Comparison of ENCODE assay signal across 23 cellular contexts in the genomic region with DNA sequence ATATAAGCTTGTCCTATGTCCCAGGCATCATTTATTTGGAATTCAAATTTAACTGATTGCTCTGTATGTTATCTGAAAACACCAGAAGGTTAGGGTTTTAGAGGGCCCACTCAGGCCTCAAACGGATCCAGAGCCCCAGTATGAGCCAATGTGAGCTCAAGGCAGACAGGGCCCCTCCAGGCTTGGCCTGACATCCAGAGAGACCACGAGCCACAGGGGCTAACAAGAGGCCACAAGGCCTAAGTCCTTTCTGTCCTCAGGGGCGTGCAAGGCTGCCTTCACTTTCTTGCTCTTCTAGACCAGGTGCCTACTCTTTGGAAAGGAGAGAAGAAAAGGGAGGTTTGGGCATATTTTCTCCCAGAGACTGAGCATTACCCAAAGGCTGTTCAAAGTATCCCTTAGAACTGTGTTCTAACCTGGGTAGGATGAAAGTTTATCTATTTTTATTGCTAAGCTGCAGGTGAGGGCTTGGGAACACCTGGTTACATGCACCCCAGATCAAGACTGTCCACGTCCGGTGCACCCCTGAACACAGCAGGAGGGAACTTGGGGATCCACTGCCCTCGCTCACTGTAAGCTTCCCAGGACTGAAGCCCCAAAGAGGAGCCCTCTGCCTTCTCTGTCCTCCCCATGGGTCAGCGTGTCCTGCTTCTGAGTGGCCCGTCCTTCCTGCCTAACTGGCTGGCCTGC. TPM values are rescaled to one million over a fixed set of nuclear protein-coding genes. Genes with fewer than 3 reads are reported as not detected.
A peak's percentile ranks its signal among the peaks of the same experiment; 100 is the strongest.
DNase-seq lines count a peak whose midpoint lies in the region; ATAC-seq and TF ChIP-seq lines count a peak whose summit lies in the region.
"Had no signal": no experiment of that assay in that cellular context is flagged by ENCODE, and none has a peak within 500 bp of the region (broad histone marks: within the 10 kb centered on the region; RNA-seq: fewer than 3 reads in every experiment).

No MANE protein-coding gene starts in this region.

- no peaks in the 10 kb centered on the region for H3K9me3 Mint-ChIP-seq in neural progenitor cell
- H3K9me3 Mint-ChIP-seq: activated T-helper 2 cell treated with anti-CD3 and anti-CD28 coated beads, Interferon-gamma antibody, Interleukin-2, Interleukin-4, amounts not matched to agents 10 μg/mL and 5 μg/mL and 100 μg/mL, durations not matched to agents 14 hours and 24 hours and 36 hours; naive B cell; stimulated activated naive CD8-positive, alpha-beta T cell treated with anti-CD3 and anti-CD28 coated beads, Interleukin-15, amount 100 ng/mL, for 72 hours had no signal

- H3K27ac ChIP-seq in colonic mucosa (peak overlapping the region; percentile 93), neural progenitor cell (no peak overlapping the region), aorta (ENCODE audit: low read depth in 1 of 2, low read length in 2 of 2) (no peak overlapping the region)
- H3K27ac ChIP-seq: foreskin keratinocyte had no signal

- no peaks in the 10 kb centered on the region for H3K27me3 ChIP-seq in colonic mucosa
- H3K27me3 ChIP-seq in neural progenitor cell = peaks cover 21% of the 10 kb centered on the region
- H3K27me3 ChIP-seq in aorta (ENCODE audit: control insufficient read depth in 1 of 2, insufficient read depth in 2 of 2, low read length in 1 of 2) = no peaks in the 10 kb centered on the region
- H3K27me3 ChIP-seq: adrenal gland; BLaER1 treated with 17β-estradiol and CSF1 and Interleukin-3, amounts not matched to agents 10 nM and 100 nM had no signal

- no peak overlapping the region for H3K27ac Mint-ChIP-seq in neural progenitor cell
- H3K27ac Mint-ChIP-seq: activated T-helper 2 cell treated with anti-CD3 and anti-CD28 coated beads, Interferon-gamma antibody, Interleukin-2, Interleukin-4, amounts not matched to agents 10 μg/mL and 5 μg/mL and 100 μg/mL, durations not matched to agents 14 hours and 24 hours and 36 hours; stimulated activated naive CD8-positive, alpha-beta T cell treated with anti-CD3 and anti-CD28 coated beads, Interleukin-15, amount 100 ng/mL, for 72 hours had no signal

- H3F3A ChIP-seq in neural progenitor cell (ENCODE audit: low read depth) = no peaks in the 10 kb centered on the region

- no peak overlapping the region for H3K4me3 ChIP-seq in colonic mucosa
- H3K4me3 ChIP-seq in neural progenitor cell = no peak overlapping the region
- H3K4me3 ChIP-seq in aorta (ENCODE audit: low read length in 2 of 2) = no peak overlapping the region
- H3K4me3 ChIP-seq: adrenal gland; BLaER1 treated with 17β-estradiol and CSF1 and Interleukin-3, amounts not matched to agents 10 nM and 100 nM; lung; smooth muscle cell had no signal

- peak overlapping the region in 1 of 2 donors; percentile 53 for H3K9ac ChIP-seq in colonic mucosa (ENCODE audit: low read depth in 2 of 2, low read length in 2 of 2)
- H3K9ac ChIP-seq in neural progenitor cell = no peak overlapping the region
- H3K9ac ChIP-seq: BLaER1 treated with 17β-estradiol and CSF1 and Interleukin-3, amounts not matched to agents 10 nM and 100 nM had no signal

- H4K20me1 ChIP-seq in neural progenitor cell (ENCODE audit: low read depth) = no peaks in the 10 kb centered on the region

- no peak overlapping the region for H3K4me2 ChIP-seq in neural progenitor cell
- H3K4me2 ChIP-seq: smooth muscle cell had no signal

- H3K36me3 Mint-ChIP-seq in neural progenitor cell = peaks cover 2% of the 10 kb centered on the region
- H3K36me3 Mint-ChIP-seq: naive B cell had no signal

- H3K4me1 Mint-ChIP-seq in neural progenitor cell = peaks cover 9% of the 10 kb centered on the region

- ATAC-seq in left ventricle myocardium superior = no peak
- ATAC-seq in aorta (ENCODE audit: low FRiP score) = no peak
- ATAC-seq in GM18498 (IDR thresholded peaks at IDR 0.05; ENCODE audit: unreplicated experiment) = no peak
- ATAC-seq: foreskin keratinocyte; stimulated activated naive CD8-positive, alpha-beta T cell treated with anti-CD3 and anti-CD28 coated beads, Interleukin-15, amount 100 ng/mL, for 72 hours had no signal

- H3K4me3 Mint-ChIP-seq in neural progenitor cell = peak overlapping the region; percentile 43
- H3K4me3 Mint-ChIP-seq: stimulated activated naive CD8-positive, alpha-beta T cell treated with anti-CD3 and anti-CD28 coated beads, Interleukin-15, amount 100 ng/mL, for 72 hours had no signal

- H3K79me2 ChIP-seq in neural progenitor cell (ENCODE audit: low read depth) = no peaks in the 10 kb centered on the region

- H3K4me1 ChIP-seq in colonic mucosa (peaks cover 16% of the 10 kb centered on the region), neural progenitor cell (peaks cover 3% of the 10 kb centered on the region), aorta (ENCODE audit: control insufficient read depth in 1 of 2, insufficient read depth in 2 of 2, low read length in 2 of 2) (no peaks in the 10 kb centered on the region)

- H2AFZ ChIP-seq in neural progenitor cell (replicated peaks) = no peak overlapping the region

- peaks cover 3% of the 10 kb centered on the region for H3K27me3 Mint-ChIP-seq in neural progenitor cell (ENCODE audit: insufficient read depth, low read depth)
- H3K27me3 Mint-ChIP-seq: stimulated activated naive CD8-positive, alpha-beta T cell treated with anti-CD3 and anti-CD28 coated beads, Interleukin-15, amount 100 ng/mL, for 72 hours had no signal

- DNase-seq in cardiac septum (ENCODE audit: low spot score) (peak; percentile 27), left ventricle myocardium superior (no peak), colonic mucosa (no peak), neural progenitor cell (ENCODE audit: low spot score) (no peak), aorta (peak; percentile 9 to 49), KG1 (lab: John Stamatoyannopoulos, UW) (no peak), UCSD-AML1 (lab: John Stamatoyannopoulos, UW; ENCODE audit: unreplicated experiment) (no peak)
- DNase-seq: activated CD4-positive, alpha-beta T cell treated with anti-CD3 and anti-CD28 coated beads for 48 hours; adrenal gland; DMS 273 treated with DMSO at 0.1 percent for 48 hours; erythroblast; foreskin keratinocyte; hippocampal formation; naive B cell; NCI-H1417; NCI-H446 treated with DMSO at 0.1 percent for 48 hours; stimulated activated CD4-positive, alpha-beta T cell treated with anti-CD3 and anti-CD28 coated beads, Interleukin-4, amount 100 ng/mL, for 24 hours; stimulated activated naive CD8-positive, alpha-beta T cell treated with anti-CD3 and anti-CD28 coated beads, Interleukin-15, amount 100 ng/mL, for 72 hours had no signal

- intact Hi-C loops in cardiac septum (cut with DNase I) (no loop called here), left ventricle myocardium superior (cut with micrococcal nuclease) (no loop called here), colonic mucosa (cut with DNase I) (no loop called here), aorta (cut with DNase I) (loop anchor here (10.0 kb wide), 1 partner anchor 48 kb away; a partner anchor contains a TSS)

- H3K9me3 ChIP-seq in colonic mucosa = no peaks in the 10 kb centered on the region
- no peaks in the 10 kb centered on the region for H3K9me3 ChIP-seq in neural progenitor cell (ENCODE audit: low read depth)
- H3K9me3 ChIP-seq in aorta (ENCODE audit: control insufficient read depth, low read length) = no peaks in the 10 kb centered on the region
- H3K9me3 ChIP-seq: adrenal gland; BLaER1 treated with 17β-estradiol and CSF1 and Interleukin-3, amounts not matched to agents 10 nM and 100 nM had no signal

- TF ChIP-seq CTCF in colonic mucosa (IDR thresholded peaks at IDR 0.05) (no peak), neural progenitor cell (IDR thresholded peaks at IDR 0.05) (no peak)

- H3K36me3 ChIP-seq in colonic mucosa (no peaks in the 10 kb centered on the region), neural progenitor cell (no peaks in the 10 kb centered on the region), aorta (ENCODE audit: control insufficient read depth in 1 of 2, insufficient read depth in 2 of 2, low read length in 1 of 2) (no peaks in the 10 kb centered on the region)

- 69 to 73% methylated on average over 8 of the region's 8 CpGs for WGBS in aorta, 2 donors

RNA-seq across cellular contexts. Expression of a gene that starts 1.5 kb away (rescaled TPM):
- total RNA-seq in cardiac septum = 39.4 TPM
- total RNA-seq in left ventricle myocardium superior = 32.8 TPM
- 100 to 1,000 TPM in 1 of 2 donors, 10 to 100 TPM in 1; 53.4 to 111 TPM for total RNA-seq in colonic mucosa
- total RNA-seq in neural progenitor cell (ENCODE audit: low replicate concordance) = 11.7 and 29.4 TPM in 2 replicates
- total RNA-seq in aorta = 10 to 100 TPM; 42.9 to 60.3 TPM
- polyA plus RNA-seq in aorta = 10 to 100 TPM in 1 of 2 donors, 1 to 10 TPM in 1; 7.0 to 60.5 TPM

RNA-seq across cellular contexts. Expression of a gene that starts 49.2 kb away (rescaled TPM):
- total RNA-seq in cardiac septum (92.9 TPM), left ventricle myocardium superior (247 TPM), colonic mucosa (10 to 100 TPM; 10.4 to 12.1 TPM), neural progenitor cell (ENCODE audit: low replicate concordance) (1.4 and 2.6 TPM in 2 replicates), aorta (100 to 1,000 TPM; 157 to 439 TPM)
- 100 to 1,000 TPM in 1 of 2 donors, 10 to 100 TPM in 1; 98.8 to 361 TPM for polyA plus RNA-seq in aorta
- total RNA-seq: activated T-helper 2 cell treated with anti-CD3 and anti-CD28 coated beads, Interferon-gamma antibody, Interleukin-2, Interleukin-4, amounts not matched to agents 10 μg/mL and 5 μg/mL and 100 μg/mL, durations not matched to agents 14 hours and 24 hours and 36 hours had no signal

Comparison
In these comparisons a context has a peak if more than half of its experiments do, and no peak if none do; other contexts are left out.
1. DNase-seq: peak in cardiac septum (single experiment) and aorta (2 of 2); none in left ventricle myocardium superior (single experiment), colonic mucosa (single experiment), neural progenitor cell (single experiment), KG1 (single experiment) and UCSD-AML1 (single experiment).
2. intact Hi-C loops: an anchor here in aorta (10.0 kb wide); none called in cardiac septum, left ventricle myocardium superior and colonic mucosa.